In genomic region chr1:109532365-109533136, GRCh38 we compare ENCODE assay signal across 8 cellular contexts. TPM values are rescaled to one million over a fixed set of nuclear protein-coding genes. Genes with fewer than 3 reads are reported as not detected.
DNase-seq lines count a peak whose midpoint lies in the region; ATAC-seq and TF ChIP-seq lines count a peak whose summit lies in the region.

No MANE protein-coding gene starts in this region.

- POLR2A ChIA-PET in Caco-2 (lab: Charles Lee): interaction anchor here (0.6 kb wide), 1 partner anchor 17 kb away, joined by 3 read pairs; no protein-coding TSS in a partner anchor

- H3K27ac ChIP-seq in neutrophil (no peak overlapping the region), stomach (peak overlapping the region in 4 of 5 donors; percentile 13 to 61 (median 42))

- TF ChIP-seq CTCF in Caco-2 (IDR thresholded peaks at IDR 0.05; ENCODE audit: insufficient read depth in 1 of 2, low read depth in 1 of 2, low read length in 1 of 2, severe bottlenecking in 1 of 2, unreplicated experiment in 1 of 2) (peak; percentile 74 to 80), fibroblast of villous mesenchyme (IDR thresholded peaks at IDR 0.05; ENCODE audit: insufficient read depth, low read depth, low read length) (peak; percentile 96), neutrophil (IDR thresholded peaks at IDR 0.05) (peak; percentile 95), stomach (IDR thresholded peaks at IDR 0.05) (peak in 6 of 7 experiments; percentile 64 to 99 (median 97))

- no peaks in the 10 kb centered on the region; the same call in 1 of the 2 replicates for H3K4me1 ChIP-seq in Caco-2
- peaks cover 9% of the 10 kb centered on the region in 2 experiments for H3K4me1 ChIP-seq in neutrophil (ENCODE audit: control insufficient read depth in 1 of 2, insufficient read depth in 1 of 2, low read depth in 1 of 2, low read length in 1 of 2)
- peaks cover 0 to 29% (median 22%) of the 10 kb centered on the region in 4 donors for H3K4me1 ChIP-seq in stomach

- H3K27me3 Mint-ChIP-seq in Caco-2 (ENCODE audit: insufficient read depth, unreplicated experiment): no peaks in the 10 kb centered on the region
- H3K27me3 Mint-ChIP-seq in activated T-helper 17 cell treated with anti-CD3 and anti-CD28 coated beads, Interleukin-2, amount 50 U/mL, for 72 hours: no peaks in the 10 kb centered on the region

- H3K36me3 Mint-ChIP-seq in Caco-2 (ENCODE audit: insufficient read depth, unreplicated experiment): peaks cover 4% of the 10 kb centered on the region
- H3K36me3 Mint-ChIP-seq in activated T-helper 17 cell treated with anti-CD3 and anti-CD28 coated beads, Interleukin-2, amount 50 U/mL, for 72 hours (ENCODE audit: low read depth): no peaks in the 10 kb centered on the region

- no TSS peak for BruUV-seq in Caco-2 (replicated peaks; lab: Mats Ljungman, UMichigan)

- H3K9me3 ChIP-seq in Caco-2 (no peaks in the 10 kb centered on the region), neutrophil (no peaks in the 10 kb centered on the region), stomach (no peaks in the 10 kb centered on the region)

- peak; percentile 77 to 83 for DNase-seq in Caco-2
- peak; percentile 69 for DNase-seq in LHCN-M2 (ENCODE audit: low read depth)
- DNase-seq in RPMI7951 (ENCODE audit: low read depth): peak; percentile 81
- DNase-seq in fibroblast of villous mesenchyme (ENCODE audit: low read depth): peak; percentile 67
- peak; percentile 86 for DNase-seq in stomach

- H3K4me1 Mint-ChIP-seq in Caco-2 (ENCODE audit: low read depth, unreplicated experiment): no peaks in the 10 kb centered on the region
- peaks cover 11% of the 10 kb centered on the region for H3K4me1 Mint-ChIP-seq in activated T-helper 17 cell treated with anti-CD3 and anti-CD28 coated beads, Interleukin-2, amount 50 U/mL, for 72 hours

- H3K36me3 ChIP-seq in Caco-2 (ENCODE audit: control insufficient read depth, insufficient read depth, low read length): no peaks in the 10 kb centered on the region
- no peaks in the 10 kb centered on the region for H3K36me3 ChIP-seq in neutrophil
- H3K36me3 ChIP-seq in stomach: no peaks in the 10 kb centered on the region

- H3K27ac Mint-ChIP-seq in Caco-2 (ENCODE audit: unreplicated experiment): no peak overlapping the region
- peak overlapping the region; percentile 83 for H3K27ac Mint-ChIP-seq in activated T-helper 17 cell treated with anti-CD3 and anti-CD28 coated beads, Interleukin-2, amount 50 U/mL, for 72 hours

- WGBS in stomach, 5 donors: 11 to 16% (median 15%) methylated on average over 12 of the region's 12 CpGs

- TF ChIP-seq POLR2A in stomach (IDR thresholded peaks at IDR 0.05): no peak

- CTCF ChIA-PET in Caco-2 (lab: Charles Lee): interaction anchor here (0.8 to 6.3 kb wide), 9 partner anchors 14 to 499 kb away, joined by 3 to 131 read pairs (median 3); partner anchors contain the start of genes AMIGO1, ATXN7L2 and CYB561D1

- no peaks in the 10 kb centered on the region for H3K9me3 Mint-ChIP-seq in Caco-2 (ENCODE audit: unreplicated experiment)
- no peaks in the 10 kb centered on the region for H3K9me3 Mint-ChIP-seq in activated T-helper 17 cell treated with anti-CD3 and anti-CD28 coated beads, Interleukin-2, amount 50 U/mL, for 72 hours

- intact Hi-C loops in Caco-2 (cut with micrococcal nuclease; ENCODE audit: unreplicated experiment) (loop anchor here (1.0 to 5.0 kb wide), 5 partner anchors 34 to 270 kb away; partner anchors contain the start of genes CYB561D1 and PSMA5), stomach (cut with DNase I; ENCODE audit: low total_unique reads) (loop anchor here (5.0 kb wide), 1 partner anchor 40 kb away; the partner anchor contains the start of gene CYB561D1)

- TF ChIP-seq EP300 in stomach (IDR thresholded peaks at IDR 0.05): no peak

- peak; percentile 72 for ATAC-seq in GM21528 (IDR thresholded peaks at IDR 0.05; ENCODE audit: low FRiP score, unreplicated experiment)
- ATAC-seq in activated T-helper 17 cell treated with anti-CD3 and anti-CD28 coated beads, Interleukin-2, amount 50 U/mL, for 72 hours (replicated peaks): peak; percentile 90

- H3K4me3 ChIP-seq in Caco-2 (ENCODE audit: low read depth, low read length) (no peak overlapping the region), fibroblast of villous mesenchyme (ENCODE audit: low read depth, low read length) (peak overlapping the region; percentile 0), neutrophil (ENCODE audit: low read depth in 1 of 2, low read length in 1 of 2) (peak overlapping the region in 1 of 2 experiments; percentile 14), stomach (peak overlapping the region in 3 of 4 donors; percentile 7 to 13 (median 13))

- H3K4me3 Mint-ChIP-seq in Caco-2 (ENCODE audit: unreplicated experiment): no peak overlapping the region
- peak overlapping the region; percentile 79 for H3K4me3 Mint-ChIP-seq in activated T-helper 17 cell treated with anti-CD3 and anti-CD28 coated beads, Interleukin-2, amount 50 U/mL, for 72 hours

- H3K27me3 ChIP-seq in Caco-2 (replicated peaks; ENCODE audit: control insufficient read depth, insufficient read depth, low read length): no peaks in the 10 kb centered on the region
- no peaks in the 10 kb centered on the region for H3K27me3 ChIP-seq in neutrophil
- no peaks in the 10 kb centered on the region for H3K27me3 ChIP-seq in stomach

RNA-seq across cellular contexts. Expression of gene GPR61, which starts 7.1 kb away (rescaled TPM):
- total RNA-seq in Caco-2 (2022) (not detected in 2 replicates), LHCN-M2 (2014; rRNA removed) (not detected in 2 replicates), fibroblast of villous mesenchyme (under 0.01 TPM in 1 of 2 replicates, not detected in the other), stomach (not detected)
- 0.04 TPM for polyA plus RNA-seq in LHCN-M2 (2012)
- under 0.01 and 0.20 TPM in 2 replicates for total RNA-seq in RPMI7951 (2014; rRNA removed; shearing (Covaris generic))
- total RNA-seq in activated T-helper 17 cell treated with anti-CD3 and anti-CD28 coated beads, Interleukin-2, amount 50 U/mL, for 72 hours: under 1 TPM in 1 of 2 donors, not detected in 1; 0.45 TPM
- polyA plus RNA-seq in stomach: under 1 TPM in 1 of 3 donors, not detected in 2; 0.12 TPM

RNA-seq across cellular contexts. Expression of gene GNAI3, which starts 15.9 kb away (rescaled TPM):
- total RNA-seq in Caco-2 (2022) (6.2 and 6.4 TPM in 2 replicates), LHCN-M2 (2014; rRNA removed) (10.6 and 10.8 TPM in 2 replicates), fibroblast of villous mesenchyme (14.2 and 17.3 TPM in 2 replicates), stomach (10 to 100 TPM in 1 of 5 donors, 1 to 10 TPM in 3, under 1 TPM in 1; 0.58 to 12.7 (median 3.2) TPM)
- 4.7 TPM for polyA plus RNA-seq in LHCN-M2 (2012)
- total RNA-seq in RPMI7951 (2014; rRNA removed; shearing (Covaris generic)): 17.3 and 20.2 TPM in 2 replicates
- total RNA-seq in activated T-helper 17 cell treated with anti-CD3 and anti-CD28 coated beads, Interleukin-2, amount 50 U/mL, for 72 hours: 10 to 100 TPM in 1 of 2 donors, 1 to 10 TPM in 1; 10.0 to 11.6 TPM
- 1 to 10 TPM; 2.6 to 3.1 (median 2.7) TPM for polyA plus RNA-seq in stomach

RNA-seq across cellular contexts. Expression of gene AMIGO1, which starts 23.0 kb away (rescaled TPM):
- 1.1 and 1.5 TPM in 2 replicates for total RNA-seq in Caco-2 (2022)
- total RNA-seq in LHCN-M2 (2014; rRNA removed): 0.13 and 0.29 TPM in 2 replicates
- 0.05 TPM for polyA plus RNA-seq in LHCN-M2 (2012)
- total RNA-seq in RPMI7951 (2014; rRNA removed; shearing (Covaris generic)): 2.5 and 3.4 TPM in 2 replicates
- total RNA-seq in activated T-helper 17 cell treated with anti-CD3 and anti-CD28 coated beads, Interleukin-2, amount 50 U/mL, for 72 hours: 1 to 10 TPM; 1.1 to 1.2 TPM
- 0.97 and 3.5 TPM in 2 replicates for total RNA-seq in fibroblast of villous mesenchyme
- total RNA-seq in stomach: 10 to 100 TPM in 1 of 5 donors, 1 to 10 TPM in 4; 1.7 to 25.7 (median 3.5) TPM
- 1 to 10 TPM; 1.3 to 1.8 (median 1.7) TPM for polyA plus RNA-seq in stomach

RNA-seq across cellular contexts. Expression of gene CYB561D1, which starts 38.7 kb away (rescaled TPM):
- total RNA-seq in Caco-2 (2022) (6.6 and 7.3 TPM in 2 replicates), LHCN-M2 (2014; rRNA removed) (5.6 and 10.1 TPM in 2 replicates), fibroblast of villous mesenchyme (4.7 and 6.1 TPM in 2 replicates), stomach (1 to 10 TPM; 1.8 to 6.4 (median 2.3) TPM)
- 5.6 TPM for polyA plus RNA-seq in LHCN-M2 (2012)
- 4.0 and 4.8 TPM in 2 replicates for total RNA-seq in RPMI7951 (2014; rRNA removed; shearing (Covaris generic))
- 10 to 100 TPM in 1 of 2 donors, 1 to 10 TPM in 1; 7.6 to 19.2 TPM for total RNA-seq in activated T-helper 17 cell treated with anti-CD3 and anti-CD28 coated beads, Interleukin-2, amount 50 U/mL, for 72 hours
- polyA plus RNA-seq in stomach: 1 to 10 TPM; 1.8 to 4.4 (median 4.1) TPM

RNA-seq across cellular contexts. Expression of gene ATXN7L2, which starts 48.8 kb away (rescaled TPM):
- total RNA-seq in Caco-2 (2022): 3.9 and 4.0 TPM in 2 replicates
- 6.2 and 6.4 TPM in 2 replicates for total RNA-seq in LHCN-M2 (2014; rRNA removed)
- polyA plus RNA-seq in LHCN-M2 (2012): 2.4 TPM
- 2.2 and 3.0 TPM in 2 replicates for total RNA-seq in RPMI7951 (2014; rRNA removed; shearing (Covaris generic))
- 10 to 100 TPM; 14.5 to 15.3 TPM for total RNA-seq in activated T-helper 17 cell treated with anti-CD3 and anti-CD28 coated beads, Interleukin-2, amount 50 U/mL, for 72 hours
- 3.9 and 4.7 TPM in 2 replicates for total RNA-seq in fibroblast of villous mesenchyme
- 1 to 10 TPM in 3 of 5 donors, under 1 TPM in 1, not detected in 1; 0.29 to 5.1 (median 2.6) TPM for total RNA-seq in stomach
- 1 to 10 TPM in 2 of 3 donors, under 1 TPM in 1; 0.76 to 6.3 (median 5.2) TPM for polyA plus RNA-seq in stomach
